ENCODE assay signal across 24 cellular contexts in the genomic region with DNA sequence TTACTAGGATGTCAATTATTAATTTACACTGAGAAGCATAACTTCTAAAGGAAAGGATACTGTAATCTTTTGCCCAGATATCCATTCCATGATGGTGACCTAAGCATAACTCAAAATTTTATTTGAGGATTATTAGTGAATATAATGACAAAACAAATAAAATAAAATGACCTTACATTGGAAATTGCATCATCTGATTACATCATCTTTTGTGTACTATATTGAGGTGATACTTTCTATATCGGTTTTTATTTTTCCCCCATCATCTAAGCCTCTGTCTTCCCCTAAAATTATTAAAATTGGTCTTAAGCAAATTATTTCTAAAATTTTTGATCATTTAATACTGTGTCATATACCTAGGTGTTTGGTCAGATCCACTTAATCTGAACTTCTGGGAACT.
"Had no signal": no experiment of that assay in that cellular context is flagged by ENCODE, and none has a peak within 500 bp of the region (broad histone marks: within the 10 kb centered on the region; RNA-seq: fewer than 3 reads in every experiment).

No MANE protein-coding gene starts in this region.

- H3K9me3 ChIP-seq: esophagus muscularis mucosa, gastroesophageal sphincter, heart left ventricle, left lung, lower lobe of right lung, mucosa of descending colon had no signal

- H3K79me2 ChIP-seq: hepatocyte had no signal

- ATAC-seq: foreskin keratinocyte, gastroesophageal sphincter, heart left ventricle, left cardiac atrium, left lung, left ventricle myocardium superior, lower lobe of right lung, mucosa of descending colon had no signal

- H3K36me3 Mint-ChIP-seq: mesothelial cell of epicardium, naive B cell had no signal

- H3K27ac Mint-ChIP-seq: mesothelial cell of epicardium, naive B cell had no signal

- DNase-seq: dermis blood vessel endothelial cell; dorsolateral prefrontal cortex; effector CD4-positive, alpha-beta T cell; effector memory CD4-positive, alpha-beta T cell; foreskin keratinocyte; heart left ventricle; hypothalamus; left cardiac atrium; left lung; left ventricle myocardium superior; lower lobe of right lung; mesenchymal stem cell; mucosa of descending colon; naive B cell had no signal

- H3K4me3 ChIP-seq: coronary artery, dorsolateral prefrontal cortex, esophagus muscularis mucosa, gastroesophageal sphincter, heart left ventricle, hepatocyte, left lung, lower lobe of right lung, mucosa of descending colon had no signal

- FAIRE-seq: colon, endothelial cell of umbilical vein, frontal cortex, islet of Langerhans, keratinocyte had no signal

- H3K4me1 Mint-ChIP-seq: mesothelial cell of epicardium, naive B cell had no signal

- H3K36me3 ChIP-seq: esophagus muscularis mucosa, gastroesophageal sphincter, heart left ventricle, left lung, lower lobe of right lung had no signal

- H3K27me3 ChIP-seq: dorsolateral prefrontal cortex, esophagus muscularis mucosa, foreskin keratinocyte, gastroesophageal sphincter, heart left ventricle, hepatocyte, left lung had no signal

- H3K4me1 ChIP-seq: esophagus muscularis mucosa, gastroesophageal sphincter, heart left ventricle, left lung, lower lobe of right lung had no signal

- H3K4me3 Mint-ChIP-seq: mesothelial cell of epicardium, naive B cell had no signal

- H3K27ac ChIP-seq: coronary artery, dorsolateral prefrontal cortex, esophagus muscularis mucosa, foreskin keratinocyte, gastroesophageal sphincter, heart left ventricle, hepatocyte, left lung, lower lobe of right lung had no signal

- H2AFZ ChIP-seq: hepatocyte had no signal

- H3K4me2 ChIP-seq: hepatocyte had no signal
